In genomic region chr22:24400726-24401596, GRCh38 we compare ENCODE assay signal across 8 cellular contexts. TPM values are rescaled to one million over a fixed set of nuclear protein-coding genes. Genes with fewer than 3 reads are reported as not detected.
DNase-seq lines count a peak whose midpoint lies in the region; ATAC-seq and TF ChIP-seq lines count a peak whose summit lies in the region.

No MANE protein-coding gene starts in this region.

- peak overlapping the region; percentile 81 for H3K4me3 Mint-ChIP-seq in stimulated activated effector memory CD8-positive, alpha-beta T cell treated with anti-CD3 and anti-CD28 coated beads, Interleukin-12 subunit alpha, Interleukin-12 subunit beta, amount 100 ng/mL, for 72 hours

- H3K36me3 Mint-ChIP-seq in stimulated activated effector memory CD8-positive, alpha-beta T cell treated with anti-CD3 and anti-CD28 coated beads, Interleukin-12 subunit alpha, Interleukin-12 subunit beta, amount 100 ng/mL, for 72 hours = peaks cover 65% of the 10 kb centered on the region

- TF ChIP-seq CTCF in fibroblast of the aortic adventitia (IDR thresholded peaks at IDR 0.05; ENCODE audit: insufficient read depth, low read length) = no peak

- H3K4me3 ChIP-seq in fibroblast of the aortic adventitia (ENCODE audit: low read depth, low read length) = no peak overlapping the region

- peak overlapping the region; percentile 90 for H3K27ac Mint-ChIP-seq in stimulated activated effector memory CD8-positive, alpha-beta T cell treated with anti-CD3 and anti-CD28 coated beads, Interleukin-12 subunit alpha, Interleukin-12 subunit beta, amount 100 ng/mL, for 72 hours

- no peaks in the 10 kb centered on the region for H3K9me3 Mint-ChIP-seq in stimulated activated effector memory CD8-positive, alpha-beta T cell treated with anti-CD3 and anti-CD28 coated beads, Interleukin-12 subunit alpha, Interleukin-12 subunit beta, amount 100 ng/mL, for 72 hours

- peak; percentile 39 for ATAC-seq in stimulated activated effector memory CD8-positive, alpha-beta T cell treated with anti-CD3 and anti-CD28 coated beads, Interleukin-12 subunit alpha, Interleukin-12 subunit beta, amount 100 ng/mL, for 72 hours

- H3K4me1 Mint-ChIP-seq in stimulated activated effector memory CD8-positive, alpha-beta T cell treated with anti-CD3 and anti-CD28 coated beads, Interleukin-12 subunit alpha, Interleukin-12 subunit beta, amount 100 ng/mL, for 72 hours = peaks cover 59% of the 10 kb centered on the region

- DNase-seq in NOMO-1 treated with DMSO at 0.1 percent for 48 hours (lab: John Stamatoyannopoulos, UW; ENCODE audit: unreplicated experiment) (peak; percentile 19), NOMO-1 (lab: John Stamatoyannopoulos, UW; ENCODE audit: unreplicated experiment in 2 of 2) (no peak), NAMALWA (ENCODE audit: low spot score) (peak; percentile 85), fibroblast of the aortic adventitia (ENCODE audit: low read depth) (peak; percentile 43), SIG-M5 treated with dmso at 0.1 percent for 504 hours (lab: John Stamatoyannopoulos, UW; ENCODE audit: unreplicated experiment) (no peak), cerebellar cortex (ENCODE audit: low spot score) (no peak)
- DNase-seq in stimulated activated effector memory CD8-positive, alpha-beta T cell treated with anti-CD3 and anti-CD28 coated beads, Interleukin-12 subunit alpha, Interleukin-12 subunit beta, amount 100 ng/mL, for 72 hours (ENCODE audit: low spot score in 2 of 2) = no peak
- no peak for DNase-seq in stimulated activated CD4-positive, alpha-beta T cell treated with anti-CD3 and anti-CD28 coated beads, Interleukin-2, amount 100 ng/mL, for 24 hours

RNA-seq across cellular contexts. Expression of gene ADORA2A, which starts 26.4 kb away (rescaled TPM):
- total RNA-seq in fibroblast of the aortic adventitia (ENCODE audit: low replicate concordance) = 0.45 and 0.74 TPM in 2 replicates

Comparison
In these comparisons a context has a peak if more than half of its experiments do, and no peak if none do; other contexts are left out.
1. DNase-seq: peak in NOMO-1 treated with DMSO at 0.1 percent for 48 hours (single experiment), NAMALWA (single experiment) and fibroblast of the aortic adventitia (single experiment); none in NOMO-1 (0 of 2), stimulated activated effector memory CD8-positive, alpha-beta T cell treated with anti-CD3 and anti-CD28 coated beads, Interleukin-12 subunit alpha, Interleukin-12 subunit beta, amount 100 ng/mL, for 72 hours (0 of 2), SIG-M5 treated with dmso at 0.1 percent for 504 hours (single experiment), cerebellar cortex (single experiment) and stimulated activated CD4-positive, alpha-beta T cell treated with anti-CD3 and anti-CD28 coated beads, Interleukin-2, amount 100 ng/mL, for 24 hours (0 of 2).